ENCODE assay signal across 8 cellular contexts in genomic region chr12:57842342-57843294, GRCh38. TPM values are rescaled to one million over a fixed set of nuclear protein-coding genes. Genes with fewer than 3 reads are reported as not detected.
DNase-seq lines count a peak whose midpoint lies in the region; ATAC-seq and TF ChIP-seq lines count a peak whose summit lies in the region.

No MANE protein-coding gene starts in this region.

- 36 to 40% methylated on average over 14 of the region's 14 CpGs for WGBS in ectodermal cell, 2 experiments

- H4K20me1 ChIP-seq in DND-41 (ENCODE audit: insufficient read depth, low read length): peaks cover 83% of the 10 kb centered on the region
- peaks cover 70% of the 10 kb centered on the region for H4K20me1 ChIP-seq in OCI-LY3 (ENCODE audit: insufficient read depth, low read length)

- DNase-seq in DND-41: peak; percentile 40

- H3K4me1 ChIP-seq in DND-41 (ENCODE audit: insufficient read depth, low read length) (peaks cover 52% of the 10 kb centered on the region), OCI-LY3 (ENCODE audit: low read length) (peaks cover 49% of the 10 kb centered on the region), ectodermal cell (ENCODE audit: control insufficient read depth, insufficient read depth, low read length) (peaks cover 52% of the 10 kb centered on the region), parathyroid adenoma (peaks cover 54% of the 10 kb centered on the region)

- peaks cover 13% of the 10 kb centered on the region; the same call in 1 of the 2 replicates for H3K36me3 ChIP-seq in DND-41 (ENCODE audit: insufficient read depth, low read length)
- peaks cover 5% of the 10 kb centered on the region for H3K36me3 ChIP-seq in OCI-LY3 (replicated peaks; ENCODE audit: low read depth, low read length)
- no peaks in the 10 kb centered on the region for H3K36me3 ChIP-seq in ectodermal cell (ENCODE audit: control insufficient read depth, insufficient read depth, low read length)
- no peaks in the 10 kb centered on the region for H3K36me3 ChIP-seq in parathyroid adenoma (ENCODE audit: control insufficient read depth, insufficient read depth, low read length)

- H3K27me3 ChIP-seq in DND-41 (ENCODE audit: insufficient read depth, low read length, poor library complexity): peaks cover under 1% of the 10 kb centered on the region
- no peaks in the 10 kb centered on the region for H3K27me3 ChIP-seq in OCI-LY3 (ENCODE audit: low read depth, low read length)
- H3K27me3 ChIP-seq in ectodermal cell (ENCODE audit: control insufficient read depth, insufficient read depth, low read length, poor library complexity, severe bottlenecking): no peaks in the 10 kb centered on the region
- no peaks in the 10 kb centered on the region for H3K27me3 ChIP-seq in parathyroid adenoma (ENCODE audit: control insufficient read depth, insufficient read depth, low read length)

- H3K4me3 ChIP-seq in DND-41 (ENCODE audit: low read depth in 1 of 2, low read length in 2 of 2) (peak overlapping the region in 1 of 2 experiments; percentile 1; a peak in 1 of 4 replicates), OCI-LY3 (ENCODE audit: low read length) (peak overlapping the region; percentile 89), ectodermal cell (ENCODE audit: insufficient read depth, low read depth, low read length) (peak overlapping the region; percentile 5), parathyroid adenoma (ENCODE audit: low read depth, low read length) (peak overlapping the region; percentile 1)

- ATAC-seq in DND-41 (ENCODE audit: insufficient read depth, low read depth) (no peak), GM19452 (IDR thresholded peaks at IDR 0.05; ENCODE audit: unreplicated experiment) (no peak), GM19351 (IDR thresholded peaks at IDR 0.05; ENCODE audit: unreplicated experiment) (no peak), HG02981 (IDR thresholded peaks at IDR 0.05; ENCODE audit: unreplicated experiment) (no peak), GM21576 (IDR thresholded peaks at IDR 0.05; ENCODE audit: unreplicated experiment) (no peak)

- H2AFZ ChIP-seq in DND-41 (ENCODE audit: low read depth, low read length): no peak overlapping the region
- no peak overlapping the region for H2AFZ ChIP-seq in OCI-LY3 (ENCODE audit: low read depth, low read length)
- no peak overlapping the region for H2AFZ ChIP-seq in parathyroid adenoma

- TF ChIP-seq CTCF in DND-41 (IDR thresholded peaks at IDR 0.05; ENCODE audit: borderline replicate concordance, extremely low read depth, low read length, poor library complexity, severe bottlenecking): no peak
- no peak for TF ChIP-seq CTCF in OCI-LY3 (IDR thresholded peaks at IDR 0.05; ENCODE audit: low read depth, low read length)
- no peak for TF ChIP-seq CTCF in parathyroid adenoma (IDR thresholded peaks at IDR 0.05)

- H3K79me2 ChIP-seq in DND-41 (ENCODE audit: insufficient read depth, low read length): peaks cover 88% of the 10 kb centered on the region
- H3K79me2 ChIP-seq in OCI-LY3 (ENCODE audit: low read length): peaks cover 86% of the 10 kb centered on the region
- H3K79me2 ChIP-seq in parathyroid adenoma: peaks cover 79% of the 10 kb centered on the region

- H3K4me2 ChIP-seq in DND-41 (ENCODE audit: insufficient read depth, low read length): peak overlapping the region; percentile 64; the same call in 1 of the 2 replicates
- H3K4me2 ChIP-seq in OCI-LY3 (ENCODE audit: low read length): peak overlapping the region; percentile 96
- peak overlapping the region; percentile 40 for H3K4me2 ChIP-seq in parathyroid adenoma (ENCODE audit: low read length)

- no peaks in the 10 kb centered on the region for H3K9me3 ChIP-seq in DND-41 (ENCODE audit: insufficient read depth, low read length, severe bottlenecking)
- no peaks in the 10 kb centered on the region for H3K9me3 ChIP-seq in OCI-LY3 (ENCODE audit: insufficient read depth, low read length)
- no peaks in the 10 kb centered on the region for H3K9me3 ChIP-seq in ectodermal cell (ENCODE audit: control insufficient read depth, low read length)
- H3K9me3 ChIP-seq in parathyroid adenoma (ENCODE audit: control insufficient read depth, low read length): no peaks in the 10 kb centered on the region

- H3K27ac ChIP-seq in DND-41 (ENCODE audit: low read length) (no peak overlapping the region), OCI-LY3 (ENCODE audit: low read length) (peak overlapping the region; percentile 24; the same call in 1 of the 2 replicates), ectodermal cell (ENCODE audit: insufficient read depth, low read depth, low read length, poor library complexity, severe bottlenecking) (peak overlapping the region; percentile 38), parathyroid adenoma (peak overlapping the region; percentile 8)

- H3K9ac ChIP-seq in DND-41 (ENCODE audit: low read depth, low read length): peak overlapping the region; percentile 2; the same call in 1 of the 2 replicates
- peak overlapping the region; percentile 9; the same call in 1 of the 2 replicates for H3K9ac ChIP-seq in OCI-LY3 (ENCODE audit: low read length)
- H3K9ac ChIP-seq in parathyroid adenoma: no peak overlapping the region

RNA-seq across cellular contexts. Expression of gene CTDSP2, which starts 3.9 kb away (rescaled TPM):
- polyA plus RNA-seq in ectodermal cell (2013, experiment 1 of 4): 88.9 TPM
- 107 TPM for polyA plus RNA-seq in ectodermal cell (2013, experiment 2 of 4)
- 83.4 TPM for polyA plus RNA-seq in ectodermal cell (2013, experiment 3 of 4)
- polyA plus RNA-seq in ectodermal cell (2013, experiment 4 of 4): 92.9 TPM

RNA-seq across cellular contexts. Expression of gene AVIL, which starts 24.1 kb away (rescaled TPM):
- not detected for polyA plus RNA-seq in ectodermal cell (2013, experiment 1 of 4)
- 0.91 TPM for polyA plus RNA-seq in ectodermal cell (2013, experiment 2 of 4)
- 0.27 TPM for polyA plus RNA-seq in ectodermal cell (2013, experiment 3 of 4)
- polyA plus RNA-seq in ectodermal cell (2013, experiment 4 of 4): 0.85 TPM

Comparison
In these comparisons a context has a peak if more than half of its experiments do, and no peak if none do; other contexts are left out.
1. H3K4me2 ChIP-seq: peak in every context shown above with its lines; median percentile 96 in OCI-LY3; 64 in DND-41; 40 in parathyroid adenoma.